ENCODE assay signal across 19 cellular contexts in genomic region chr1:232965124-232965911, GRCh38. TPM values are rescaled to one million over a fixed set of nuclear protein-coding genes. Genes with fewer than 3 reads are reported as not detected.
DNase-seq lines count a peak whose midpoint lies in the region; ATAC-seq, FAIRE-seq and TF ChIP-seq lines count a peak whose summit lies in the region.
"Had no signal": no experiment of that assay in that cellular context is flagged by ENCODE, and none has a peak within 500 bp of the region (broad histone marks: within the 10 kb centered on the region; RNA-seq: fewer than 3 reads in every experiment).

No MANE protein-coding gene starts in this region.

- H4K20me1 ChIP-seq in Karpas-422 (ENCODE audit: insufficient read depth, low read depth, low read length) (no peaks in the 10 kb centered on the region), keratinocyte (ENCODE audit: control insufficient read depth, extremely low read depth, insufficient read depth, low read length) (no peaks in the 10 kb centered on the region)

- peaks cover 40% of the 10 kb centered on the region for H3K79me2 ChIP-seq in Karpas-422 (ENCODE audit: low read length)
- H3K79me2 ChIP-seq in keratinocyte (ENCODE audit: control insufficient read depth, insufficient read depth, low read length): no peaks in the 10 kb centered on the region

- H3K9me1 ChIP-seq in keratinocyte (ENCODE audit: control insufficient read depth, extremely low read depth, insufficient read depth, low read length): no peaks in the 10 kb centered on the region

- H3K4me1 ChIP-seq in Karpas-422 (ENCODE audit: low read length) (peaks cover 38% of the 10 kb centered on the region), keratinocyte (ENCODE audit: control insufficient read depth, extremely low read depth, insufficient read depth, low read length) (peaks cover 5% of the 10 kb centered on the region)
- H3K4me1 ChIP-seq: body of pancreas, Peyer's patch had no signal

- dilution Hi-C loops in keratinocyte (cut with MboI; ENCODE audit: extremely low pct_ligation_motif_present, low sequenced_read_pairs): no loop called here

- H3K27me3 ChIP-seq in Karpas-422 (ENCODE audit: low read length) (no peaks in the 10 kb centered on the region), keratinocyte (ENCODE audit: control insufficient read depth, extremely low read depth, insufficient read depth, low read length) (no peaks in the 10 kb centered on the region)
- H3K27me3 ChIP-seq: body of pancreas, Peyer's patch had no signal

- H2AFZ ChIP-seq in Karpas-422 (ENCODE audit: low read length): no peak overlapping the region
- H2AFZ ChIP-seq in keratinocyte (ENCODE audit: control insufficient read depth, low read length): no peak overlapping the region

- H3K9ac ChIP-seq in Karpas-422 (ENCODE audit: low read length) (peak overlapping the region; percentile 13; the same call in 1 of the 2 replicates), keratinocyte (ENCODE audit: control insufficient read depth, extremely low read depth, insufficient read depth, low read length) (no peak overlapping the region)

- FAIRE-seq in keratinocyte (lab: Jason Lieb, UNC): peak; percentile 39

- H3K4me2 ChIP-seq in Karpas-422 (ENCODE audit: low read depth, low read length, poor library complexity, severe bottlenecking) (peak overlapping the region; percentile 25), keratinocyte (ENCODE audit: control insufficient read depth, extremely low read depth, insufficient read depth, low read depth, low read length) (no peak overlapping the region)

- no peaks in the 10 kb centered on the region for H3K9me3 ChIP-seq in Karpas-422 (ENCODE audit: low read length)
- H3K9me3 ChIP-seq in keratinocyte (ENCODE audit: control insufficient read depth, low read depth, low read length): no peaks in the 10 kb centered on the region
- H3K9me3 ChIP-seq: body of pancreas, Peyer's patch had no signal

- H3K4me3 ChIP-seq in Karpas-422 (ENCODE audit: low read length) (no peak overlapping the region), keratinocyte (ENCODE audit: control insufficient read depth in 2 of 3, extremely low read depth in 1 of 3, insufficient read depth in 2 of 3, low read depth in 1 of 3, low read length in 3 of 3) (no peak overlapping the region)
- H3K4me3 ChIP-seq: body of pancreas, Peyer's patch had no signal

- H3K36me3 ChIP-seq in Karpas-422 (ENCODE audit: insufficient read depth, low read length) (peaks cover 10% of the 10 kb centered on the region; the same call in 1 of the 2 replicates), keratinocyte (ENCODE audit: control insufficient read depth in 2 of 2, extremely low read depth in 1 of 2, insufficient read depth in 2 of 2, low read length in 2 of 2) (peaks cover under 1 to 4% of the 10 kb centered on the region in 2 experiments)

- H3K9me2 ChIP-seq in Karpas-422 (replicated peaks; ENCODE audit: insufficient read depth, low read length): no peaks in the 10 kb centered on the region

- peak; percentile 47 for ATAC-seq in GM19455 (IDR thresholded peaks at IDR 0.05; ENCODE audit: unreplicated experiment)
- ATAC-seq in HG02973 (IDR thresholded peaks at IDR 0.05; ENCODE audit: unreplicated experiment): no peak
- no peak for ATAC-seq in GM19328 (IDR thresholded peaks at IDR 0.05; ENCODE audit: unreplicated experiment)
- ATAC-seq: body of pancreas; naive thymus-derived CD4-positive, alpha-beta T cell had no signal

- TF ChIP-seq CTCF in keratinocyte (optimal IDR thresholded peaks at IDR 0.05 in 1 of 3, IDR thresholded peaks at IDR 0.05 in 1 of 3, conservative IDR thresholded peaks at IDR 0.05 in 1 of 3; ENCODE audit: extremely low read depth in 1 of 3, insufficient read depth in 2 of 3, low read length in 3 of 3): no peak

- DNase-seq in DMS 273 treated with DMSO at 0.1 percent for 48 hours (lab: John Stamatoyannopoulos, UW) (peak; percentile 8), Karpas-422 (no peak), keratinocyte (ENCODE audit: low read depth, low spot score) (no peak), iPS-NIHi11 (ENCODE audit: low spot score) (no peak), glomerular visceral epithelial cell (ENCODE audit: extremely low spot score) (no peak)
- DNase-seq: activated CD4-positive, CD25-positive, alpha-beta regulatory T cell treated with anti-CD3 and anti-CD28 coated beads, Interleukin-2, amount 50 U/mL, for 72 hours; activated effector memory CD4-positive, alpha-beta T cell treated with anti-CD3 and anti-CD28 coated beads, Interleukin-2, amount 50 U/mL, for 16 hours; body of pancreas; HFFc6; naive thymus-derived CD4-positive, alpha-beta T cell; NCI-H146; Peyer's patch; retina; stimulated activated naive CD4-positive, alpha-beta T cell treated with Interleukin-2 at 50 U/mL for 16 hours; T-cell had no signal

- H3K27ac ChIP-seq in Karpas-422 (ENCODE audit: low read length) (no peak overlapping the region), keratinocyte (ENCODE audit: control insufficient read depth, insufficient read depth, low read length) (no peak overlapping the region)
- H3K27ac ChIP-seq: body of pancreas, C4-2B had no signal

RNA-seq across cellular contexts. Expression of gene NTPCR, which starts 14.9 kb away (rescaled TPM):
- 14.9 and 33.1 TPM in 2 replicates for total RNA-seq in Karpas-422 (2014; rRNA removed; shearing (Covaris generic); ENCODE audit: low replicate concordance)
- 25.2 to 40.0 TPM (median 31.5 TPM) in 3 replicates for polyA plus RNA-seq in keratinocyte
- polyA plus RNA-seq in keratinocyte (2011; ENCODE audit: low read depth): 18.1 TPM
- 33.7 and 42.9 TPM in 2 replicates for polyA plus RNA-seq in keratinocyte (2011; cell fraction: cytosol; rRNA removed)
- polyA plus RNA-seq in keratinocyte (2011; cell fraction: nucleus; rRNA removed): 16.6 and 17.1 TPM in 2 replicates
- polyA plus RNA-seq in keratinocyte (2012; ENCODE audit: low replicate concordance): 40.9 and 43.3 TPM in 2 replicates
- 3.7 to 11.9 TPM (median 9.1 TPM) in 3 replicates for polyA minus RNA-seq in keratinocyte
- 14.0 TPM for polyA minus RNA-seq in keratinocyte (2011; cell fraction: cytosol; rRNA and poly(A)+ RNA removed)
- 4.6 and 6.2 TPM in 2 replicates for polyA minus RNA-seq in keratinocyte (2011; cell fraction: nucleus; rRNA and poly(A)+ RNA removed)
